ENCODE assay signal across 30 cellular contexts in the genomic region with DNA sequence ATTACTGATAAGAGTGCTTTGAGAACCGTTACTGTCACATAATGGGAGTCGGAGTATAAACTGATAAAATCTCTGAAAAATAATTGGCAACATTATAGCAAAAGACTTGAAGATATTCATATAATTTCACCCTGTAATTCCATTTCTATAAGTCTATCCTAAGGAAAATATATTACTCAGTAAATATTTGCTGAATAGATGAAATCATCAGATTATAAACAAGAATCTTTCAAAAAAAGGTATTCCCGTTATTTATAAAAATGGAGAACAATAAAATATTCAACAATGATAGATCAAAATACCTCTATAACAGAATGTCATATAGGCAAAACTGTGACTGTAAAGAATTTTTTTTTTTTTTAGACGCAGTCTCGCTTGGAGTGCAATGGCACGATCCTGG. TPM values are rescaled to one million over a fixed set of nuclear protein-coding genes. Genes with fewer than 3 reads are reported as not detected.
"Had no signal": no experiment of that assay in that cellular context is flagged by ENCODE, and none has a peak within 500 bp of the region (broad histone marks: within the 10 kb centered on the region; RNA-seq: fewer than 3 reads in every experiment).

No MANE protein-coding gene starts in this region.

- ATAC-seq: activated naive CD4-positive, alpha-beta T cell treated with anti-CD3 and anti-CD28 coated beads, Interleukin-2, amount 50 U/mL, for 72 hours; activated naive CD8-positive, alpha-beta T cell treated with anti-CD3 and anti-CD28 coated beads, Interleukin-2, amount 50 U/mL, for 24 hours; activated T-cell treated with anti-CD3 and anti-CD28 coated beads, Interleukin-2, amount 50 U/mL, for 4 hours; activated T-cell treated with anti-CD3 and anti-CD28 coated beads, Interleukin-2, amount 50 U/mL, for 72 hours; activated T-helper 17 cell treated with anti-CD3 and anti-CD28 coated beads, Interleukin-2, amount 50 U/mL, for 72 hours had no signal

- FAIRE-seq: astrocyte had no signal

- H3K36me3 ChIP-seq: adrenal gland, ascending aorta, breast epithelium, cardiac muscle cell had no signal

- H3K9me3 ChIP-seq: adrenal gland, ascending aorta had no signal

- H3K27ac ChIP-seq: ascending aorta, brain microvascular endothelial cell, cardiac muscle cell had no signal

- H3K27me3 ChIP-seq: adrenal gland, ascending aorta, body of pancreas, brain microvascular endothelial cell, breast epithelium, cardiac muscle cell had no signal

- DNase-seq: activated effector memory CD4-positive, alpha-beta T cell treated with anti-CD3 and anti-CD28 coated beads, Interleukin-2, amount 50 U/mL, for 16 hours; activated effector memory CD4-positive, alpha-beta T cell treated with Interleukin-2 at 50 U/mL for 16 hours; activated gamma-delta T cell; activated gamma-delta T cell treated with Interleukin-2 at 50 U/mL for 16 hours; activated naive CD4-positive, alpha-beta T cell; activated naive CD4-positive, alpha-beta T cell treated with anti-CD3 and anti-CD28 coated beads for 36 hours; activated naive CD4-positive, alpha-beta T cell treated with anti-CD3 and anti-CD28 coated beads, Interleukin-2, amount 10 ng/mL, durations not matched to agents 7 days and 5 days; activated naive CD4-positive, alpha-beta T cell treated with anti-CD3 and anti-CD28 coated beads, Interleukin-2, amount 50 U/mL, for 16 hours; activated naive CD4-positive, alpha-beta T cell treated with Interleukin-2 at 50 U/mL for 16 hours; activated naive CD8-positive, alpha-beta T cell treated with anti-CD3 and anti-CD28 coated beads for 36 hours; activated naive CD8-positive, alpha-beta T cell treated with anti-CD3 and anti-CD28 coated beads, Interleukin-2, amount 10 ng/mL, durations not matched to agents 7 days and 5 days; activated naive CD8-positive, alpha-beta T cell treated with anti-CD3 and anti-CD28 coated beads, Interleukin-2, amount 50 U/mL, for 24 hours; activated T-cell treated with anti-CD3 and anti-CD28 coated beads, Interleukin-2, amount 50 U/mL, for 1 hour; activated T-cell treated with anti-CD3 and anti-CD28 coated beads, Interleukin-2, amount 50 U/mL, for 24 hours; activated T-cell treated with anti-CD3 and anti-CD28 coated beads, Interleukin-2, amount 50 U/mL, for 4 hours; activated T-cell treated with anti-CD3 and anti-CD28 coated beads, Interleukin-2, amount 50 U/mL, for 48 hours; activated T-cell treated with anti-CD3 and anti-CD28 coated beads, Interleukin-2, amount 50 U/mL, for 72 hours; amniotic stem cell; brain microvascular endothelial cell; central memory CD4-positive, alpha-beta T cell; cerebellar nuclear complex had no signal

- H3K4me3 ChIP-seq: adrenal gland, ascending aorta, body of pancreas, breast epithelium, cardiac muscle cell had no signal

- H3K4me1 ChIP-seq: body of pancreas, breast epithelium had no signal

RNA-seq across cellular contexts. Expression of a gene that starts 42.4 kb away (rescaled TPM):
- total RNA-seq: ascending aorta, bronchial epithelial cell had no signal
